17 cellular contexts compared by ENCODE assay signal in genomic region chr2:150119860-150120259, GRCh38.
"Had no signal": no experiment of that assay in that cellular context is flagged by ENCODE, and none has a peak within 500 bp of the region (broad histone marks: within the 10 kb centered on the region; RNA-seq: fewer than 3 reads in every experiment).

No MANE protein-coding gene starts in this region.

- H3K36me3 Mint-ChIP-seq: natural killer cell had no signal

- H3K27ac Mint-ChIP-seq: activated naive CD4-positive, alpha-beta T cell treated with anti-CD3 and anti-CD28 coated beads for 36 hours; activated naive CD8-positive, alpha-beta T cell treated with anti-CD3 and anti-CD28 coated beads, Interleukin-2, amount 50 U/mL, for 24 hours; activated T-helper 17 cell treated with anti-CD3 and anti-CD28 coated beads, Interleukin-2, amount 50 U/mL, for 72 hours; natural killer cell; stimulated activated naive CD8-positive, alpha-beta T cell treated with anti-CD3 and anti-CD28 coated beads, Interleukin-15, Interleukin-2, amounts not matched to agents 100 ng/mL and 50 ng/mL, for 24 hours; T-helper 2 cell treated with Interferon-gamma antibody and Interleukin-4, amounts not matched to agents 5 μg/mL and 100 μg/mL, for 36 hours had no signal

- H3K4me1 ChIP-seq: prostate gland, suprapubic skin had no signal

- H3K9me3 Mint-ChIP-seq: activated naive CD4-positive, alpha-beta T cell treated with anti-CD3 and anti-CD28 coated beads for 36 hours; activated naive CD8-positive, alpha-beta T cell treated with anti-CD3 and anti-CD28 coated beads, Interleukin-2, amount 50 U/mL, for 24 hours; activated T-helper 17 cell treated with anti-CD3 and anti-CD28 coated beads, Interleukin-2, amount 50 U/mL, for 72 hours; stimulated activated naive CD8-positive, alpha-beta T cell treated with anti-CD3 and anti-CD28 coated beads, Interleukin-15, Interleukin-2, amounts not matched to agents 100 ng/mL and 50 ng/mL, for 24 hours; T-helper 2 cell treated with Interferon-gamma antibody and Interleukin-4, amounts not matched to agents 5 μg/mL and 100 μg/mL, for 36 hours had no signal

- H3K36me3 ChIP-seq: prostate gland, suprapubic skin had no signal

- ATAC-seq: activated CD4-positive, CD25-positive, alpha-beta regulatory T cell treated with anti-CD3 and anti-CD28 coated beads, Interleukin-2, amount 50 U/mL, for 24 hours; activated naive CD8-positive, alpha-beta T cell treated with anti-CD3 and anti-CD28 coated beads, Interleukin-2, amount 50 U/mL, for 24 hours; activated T-helper 17 cell treated with anti-CD3 and anti-CD28 coated beads, Interleukin-2, amount 50 U/mL, for 72 hours; esophagus mucosa; left ventricle myocardium superior; natural killer cell; sciatic nerve had no signal

- H3K27me3 ChIP-seq: suprapubic skin had no signal

- H3K27me3 Mint-ChIP-seq: activated naive CD8-positive, alpha-beta T cell treated with anti-CD3 and anti-CD28 coated beads, Interleukin-2, amount 50 U/mL, for 24 hours; activated T-helper 17 cell treated with anti-CD3 and anti-CD28 coated beads, Interleukin-2, amount 50 U/mL, for 72 hours; stimulated activated naive CD8-positive, alpha-beta T cell treated with anti-CD3 and anti-CD28 coated beads, Interleukin-15, Interleukin-2, amounts not matched to agents 100 ng/mL and 50 ng/mL, for 24 hours had no signal

- H3K9me3 ChIP-seq: prostate gland, suprapubic skin had no signal

- H3K4me3 Mint-ChIP-seq: activated naive CD4-positive, alpha-beta T cell treated with anti-CD3 and anti-CD28 coated beads for 36 hours; activated naive CD8-positive, alpha-beta T cell treated with anti-CD3 and anti-CD28 coated beads, Interleukin-2, amount 50 U/mL, for 24 hours; activated T-helper 17 cell treated with anti-CD3 and anti-CD28 coated beads, Interleukin-2, amount 50 U/mL, for 72 hours; natural killer cell; stimulated activated naive CD8-positive, alpha-beta T cell treated with anti-CD3 and anti-CD28 coated beads, Interleukin-15, Interleukin-2, amounts not matched to agents 100 ng/mL and 50 ng/mL, for 24 hours; T-helper 2 cell treated with Interferon-gamma antibody and Interleukin-4, amounts not matched to agents 5 μg/mL and 100 μg/mL, for 36 hours had no signal

- H3K4me3 ChIP-seq: prostate gland, suprapubic skin had no signal

- DNase-seq: activated naive CD4-positive, alpha-beta T cell treated with anti-CD3 and anti-CD28 coated beads for 36 hours; activated naive CD8-positive, alpha-beta T cell treated with anti-CD3 and anti-CD28 coated beads, Interleukin-2, amount 50 U/mL, for 24 hours; aorta; dermis blood vessel endothelial cell; kidney; left ventricle myocardium superior; mesenchymal stem cell; natural killer cell; trophoblast cell had no signal

- H3K27ac ChIP-seq: prostate gland, suprapubic skin had no signal

- H3K4me1 Mint-ChIP-seq: activated naive CD8-positive, alpha-beta T cell treated with anti-CD3 and anti-CD28 coated beads, Interleukin-2, amount 50 U/mL, for 24 hours; activated T-helper 17 cell treated with anti-CD3 and anti-CD28 coated beads, Interleukin-2, amount 50 U/mL, for 72 hours; natural killer cell had no signal
